ENCODE assay signal across 8 cellular contexts in genomic region chr22:25447689-25448434, GRCh38.
DNase-seq lines count a peak whose midpoint lies in the region; ATAC-seq and TF ChIP-seq lines count a peak whose summit lies in the region.

No MANE protein-coding gene starts in this region.

- POLR2A ChIA-PET in activated CD8-positive, alpha-beta T cell treated with anti-CD3 and anti-CD28 coated beads for 36 hours (lab: Charles Lee) = interaction anchor here (0.9 to 1.7 kb wide), 2 partner anchors 65 to 116 kb away, joined by 3 to 6 read pairs; partner anchors contain the start of gene GRK3

- no peaks in the 10 kb centered on the region for H3K27me3 Mint-ChIP-seq in activated CD8-positive, alpha-beta T cell treated with anti-CD3 and anti-CD28 coated beads for 36 hours

- no peaks in the 10 kb centered on the region for H3K9me3 Mint-ChIP-seq in activated CD8-positive, alpha-beta T cell treated with anti-CD3 and anti-CD28 coated beads for 36 hours

- peak; percentile 85 for TF ChIP-seq CTCF in activated CD8-positive, alpha-beta T cell treated with anti-CD3 and anti-CD28 coated beads for 36 hours (IDR thresholded peaks at IDR 0.05)

- peaks cover 30% of the 10 kb centered on the region for H3K4me1 Mint-ChIP-seq in activated CD8-positive, alpha-beta T cell treated with anti-CD3 and anti-CD28 coated beads for 36 hours (ENCODE audit: low read depth)

- H3K36me3 Mint-ChIP-seq in activated CD8-positive, alpha-beta T cell treated with anti-CD3 and anti-CD28 coated beads for 36 hours (ENCODE audit: low read depth) = peaks cover 29% of the 10 kb centered on the region

- H3K4me3 Mint-ChIP-seq in activated CD8-positive, alpha-beta T cell treated with anti-CD3 and anti-CD28 coated beads for 36 hours = peak overlapping the region; percentile 82

- DNase-seq in C1 segment of cervical spinal cord (lab: John Stamatoyannopoulos, UW) = peak; percentile 45 to 96 (median 81)
- peak; percentile 90 for DNase-seq in GM19240 (ENCODE audit: insufficient read length, low spot score)
- peak; percentile 61 for DNase-seq in NCI-H82 treated with DMSO at 0.1 percent for 48 hours (lab: John Stamatoyannopoulos, UW; ENCODE audit: unreplicated experiment)
- peak; percentile 95 for DNase-seq in activated CD8-positive, alpha-beta T cell treated with anti-CD3 and anti-CD28 coated beads for 36 hours
- peak; percentile 85 for DNase-seq in effector CD8-positive, alpha-beta T cell (lab: John Stamatoyannopoulos, UW)
- DNase-seq in medulla oblongata (ENCODE audit: extremely low spot score) = peak; percentile 90
- peak; percentile 78 to 84 (median 84) for DNase-seq in stimulated activated CD4-positive, alpha-beta T cell treated with anti-CD3 and anti-CD28 coated beads, TNF-alpha, amount 100 ng/mL, for 48 hours (ENCODE audit: low read depth in 3 of 3)

- CTCF ChIA-PET in activated CD8-positive, alpha-beta T cell treated with anti-CD3 and anti-CD28 coated beads for 36 hours (lab: Charles Lee) = interaction anchor here (0.7 to 2.9 kb wide), 14 partner anchors 10 to 325 kb away, joined by 3 to 12 read pairs (median 4); no protein-coding TSS in a partner anchor

- intact Hi-C loops in activated CD8-positive, alpha-beta T cell treated with anti-CD3 and anti-CD28 coated beads for 36 hours (cut with micrococcal nuclease) = no loop called here

- peak overlapping the region; percentile 94 for H3K27ac Mint-ChIP-seq in activated CD8-positive, alpha-beta T cell treated with anti-CD3 and anti-CD28 coated beads for 36 hours

- peak; percentile 74 for ATAC-seq in HG03521 (IDR thresholded peaks at IDR 0.05; ENCODE audit: unreplicated experiment)
- ATAC-seq in activated CD8-positive, alpha-beta T cell treated with anti-CD3 and anti-CD28 coated beads for 36 hours = peak; percentile 96

Comparison
In these comparisons a context has a peak if more than half of its experiments do, and no peak if none do; other contexts are left out.
1. Peak in every context shown above with its lines: DNase-seq and ATAC-seq.